In the genomic region with DNA sequence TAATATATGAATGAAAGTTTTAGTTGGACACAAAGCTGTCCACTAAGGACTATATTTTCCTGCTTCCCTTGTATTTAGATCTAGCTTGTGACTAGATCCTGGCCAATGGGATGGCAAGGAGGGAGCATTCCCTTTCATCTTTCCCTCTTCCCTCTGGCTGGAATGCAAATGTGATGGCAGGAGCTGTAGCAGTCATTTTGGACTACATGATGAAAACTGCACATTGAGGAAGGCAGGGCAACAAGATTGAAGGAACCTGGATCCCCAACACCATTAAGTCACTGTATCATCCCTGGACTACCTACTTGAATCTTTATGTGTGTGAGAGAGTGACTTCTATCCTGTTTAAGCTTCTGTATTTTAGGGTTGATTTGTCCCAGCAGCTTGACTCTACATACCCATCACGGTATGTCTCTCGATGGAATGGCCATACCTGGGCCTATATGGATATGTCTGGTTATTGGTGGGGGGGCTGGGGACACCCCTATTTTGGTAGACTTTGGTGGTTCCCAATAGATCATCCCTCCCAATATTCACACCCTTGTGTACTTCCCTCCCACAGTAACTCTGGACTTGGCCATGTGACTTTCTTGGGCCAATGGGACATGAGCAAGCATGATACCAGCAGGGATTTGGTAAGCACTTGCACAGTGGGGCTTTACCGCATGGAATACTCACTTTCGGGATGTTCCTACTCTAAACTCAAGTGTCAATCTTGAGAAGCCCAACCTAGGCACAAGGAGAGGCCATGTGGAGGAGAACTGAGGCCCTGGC, we compare ENCODE assay signal across 23 cellular contexts.
DNase-seq lines count a peak whose midpoint lies in the region; ATAC-seq, FAIRE-seq and TF ChIP-seq lines count a peak whose summit lies in the region.
"Had no signal": no experiment of that assay in that cellular context is flagged by ENCODE, and none has a peak within 500 bp of the region (broad histone marks: within the 10 kb centered on the region; RNA-seq: fewer than 3 reads in every experiment).

No MANE protein-coding gene starts in this region.

- H3K4me1 Mint-ChIP-seq in activated naive CD8-positive, alpha-beta T cell treated with anti-CD3 and anti-CD28 coated beads, Interleukin-2, amount 50 U/mL, for 24 hours = peaks cover 2% of the 10 kb centered on the region
- H3K4me1 Mint-ChIP-seq: B cell had no signal

- H3K9me3 ChIP-seq in HEK293 (ENCODE audit: control insufficient read depth, insufficient read depth, low read depth, low read length) (no peaks in the 10 kb centered on the region), K562 (replicated peaks; ENCODE audit: control insufficient read depth, insufficient read depth, low read depth, low read length) (no peaks in the 10 kb centered on the region), HepG2 (ENCODE audit: low read length) (no peaks in the 10 kb centered on the region), WERI-Rb-1 (ENCODE audit: severe bottlenecking) (peaks cover 3% of the 10 kb centered on the region)
- H3K9me3 ChIP-seq: A549, Caco-2 had no signal

- no peaks in the 10 kb centered on the region; the same call in 1 of the 2 replicates for H3K4me1 ChIP-seq in HEK293 (ENCODE audit: control insufficient read depth, insufficient read depth, low read length)
- peaks cover 7 to 27% of the 10 kb centered on the region in 2 experiments; a peak in 4 of 5 replicates for H3K4me1 ChIP-seq in K562 (replicated peaks in 1 of 2; ENCODE audit: control insufficient read depth in 2 of 2, insufficient read depth in 2 of 2, low read length in 2 of 2)
- H3K4me1 ChIP-seq in HepG2 (ENCODE audit: insufficient read depth, low read length) = peaks cover 63% of the 10 kb centered on the region
- H3K4me1 ChIP-seq: A549, Caco-2 had no signal

- no peak overlapping the region for H3K27ac ChIP-seq in HEK293 (ENCODE audit: extremely low read depth, low read depth, low read length)
- H3K27ac ChIP-seq in K562 (ENCODE audit: extremely low read depth, low read depth, low read length) = no peak overlapping the region
- H3K27ac ChIP-seq in HepG2 (ENCODE audit: extremely low read length, insufficient read depth, low read length) = no peak overlapping the region
- H3K27ac ChIP-seq in WERI-Rb-1 = no peak overlapping the region
- H3K27ac ChIP-seq: 22Rv1; A549; BLaER1 treated with 17β-estradiol and CSF1 and Interleukin-3, amounts not matched to agents 10 nM and 100 nM; C4-2B had no signal

- POLR2A ChIA-PET in HEK293 (lab: Yijun Ruan, JAX) = interaction anchor here (0.5 kb wide), 1 partner anchor 60 kb away, joined by 5 read pairs; no protein-coding TSS in a partner anchor
- POLR2A ChIA-PET in K562 (lab: Yijun Ruan, JAX) = interaction anchor here (0.6 to 1.6 kb wide), 9 partner anchors 8 to 349 kb away, joined by 3 to 5 read pairs (median 3); a partner anchor contains a TSS
- POLR2A ChIA-PET in HepG2 (lab: Yijun Ruan, JAX) = interaction anchor here (0.8 to 1.3 kb wide), 3 partner anchors 15 to 28 kb away, joined by 3 to 5 read pairs (median 4); no protein-coding TSS in a partner anchor

- no peaks in the 10 kb centered on the region for H3K36me3 ChIP-seq in HEK293 (ENCODE audit: control insufficient read depth in 2 of 2, insufficient read depth in 1 of 2, low read length in 2 of 2)
- H3K36me3 ChIP-seq in K562 (ENCODE audit: control insufficient read depth, insufficient read depth, low read length) = no peaks in the 10 kb centered on the region
- no peaks in the 10 kb centered on the region for H3K36me3 ChIP-seq in HepG2 (replicated peaks in 1 of 2; ENCODE audit: control insufficient read depth in 1 of 2, insufficient read depth in 2 of 2, low read length in 2 of 2)
- H3K36me3 ChIP-seq in WERI-Rb-1 = no peaks in the 10 kb centered on the region
- H3K36me3 ChIP-seq: BLaER1 treated with 17β-estradiol and CSF1 and Interleukin-3, amounts not matched to agents 10 nM and 100 nM had no signal

- H3K4me3 ChIP-seq in HEK293 (ENCODE audit: low read depth, low read length) = no peak overlapping the region
- no peak overlapping the region for H3K4me3 ChIP-seq in K562
- H3K4me3 ChIP-seq in HepG2 (replicated peaks in 1 of 3; ENCODE audit: insufficient read depth in 1 of 3, low read depth in 2 of 3, low read length in 3 of 3) = no peak overlapping the region
- H3K4me3 ChIP-seq in WERI-Rb-1 (ENCODE audit: low read depth, low read length) = no peak overlapping the region
- H3K4me3 ChIP-seq: A549; BLaER1 treated with 17β-estradiol and CSF1 and Interleukin-3, amounts not matched to agents 10 nM and 100 nM had no signal

- peaks cover 2% of the 10 kb centered on the region for H3K27me3 Mint-ChIP-seq in activated naive CD8-positive, alpha-beta T cell treated with anti-CD3 and anti-CD28 coated beads, Interleukin-2, amount 50 U/mL, for 24 hours
- H3K27me3 Mint-ChIP-seq: CD4-positive, alpha-beta T cell had no signal

- TF ChIP-seq CTCF in HEK293 (tag by site-specific recombination; IDR thresholded peaks at IDR 0.05) (no peak), K562 (IDR thresholded peaks at IDR 0.05 in 2 of 3, conservative IDR thresholded peaks at IDR 0.05 in 1 of 3; ENCODE audit: insufficient read depth in 2 of 3, low read depth in 1 of 3, low read length in 3 of 3) (no peak), HepG2 (CRISPR knock-in tag; IDR thresholded peaks at IDR 0.05) (no peak), WERI-Rb-1 (IDR thresholded peaks at IDR 0.05; ENCODE audit: low read depth, low read length) (no peak)

- intact Hi-C loops in K562 (cut with micrococcal nuclease) (no loop called here), HepG2 (cut with micrococcal nuclease; ENCODE audit: unreplicated experiment) (no loop called here)

- no peak for TF ChIP-seq EP300 in Ishikawa (IDR thresholded peaks at IDR 0.05; ENCODE audit: borderline replicate concordance)
- TF ChIP-seq EP300 in K562 (IDR thresholded peaks at IDR 0.05; ENCODE audit: low read length) = no peak
- TF ChIP-seq EP300 in HepG2 (IDR thresholded peaks at IDR 0.05; ENCODE audit: low read depth in 2 of 2, low read length in 2 of 2) = no peak
- TF ChIP-seq EP300 in HepG2 (CRISPR knock-in tag; IDR thresholded peaks at IDR 0.05; ENCODE audit: borderline replicate concordance) = no peak

- no peaks in the 10 kb centered on the region for H3K36me3 Mint-ChIP-seq in activated naive CD8-positive, alpha-beta T cell treated with anti-CD3 and anti-CD28 coated beads, Interleukin-2, amount 50 U/mL, for 24 hours (ENCODE audit: low read depth)
- H3K36me3 Mint-ChIP-seq: CD8-positive, alpha-beta T cell had no signal

- BruUV-seq in K562 (replicated peaks; lab: Mats Ljungman, UMichigan) = no TSS peak
- BruUV-seq in HepG2 (replicated peaks; lab: Mats Ljungman, UMichigan) = no TSS peak

- TF ChIP-seq RAD21 in Ishikawa (IDR thresholded peaks at IDR 0.05; ENCODE audit: low read depth) (no peak), K562 (CRISPR knock-in tag; conservative IDR thresholded peaks at IDR 0.05 in 1 of 2, IDR thresholded peaks at IDR 0.05 in 1 of 2) (no peak), HepG2 (CRISPR knock-in tag; IDR thresholded peaks at IDR 0.05) (no peak)

- DNase-seq in K562 (ENCODE audit: extremely low read depth in 1 of 4, low spot score in 3 of 4) (no peak), HepG2 (ENCODE audit: low spot score) (no peak), middle frontal gyrus (ENCODE audit: extremely low spot score, low spot score) (no peak), WERI-Rb-1 (no peak)
- DNase-seq in activated naive CD8-positive, alpha-beta T cell treated with anti-CD3 and anti-CD28 coated beads, Interleukin-2, amount 50 U/mL, for 24 hours = no peak
- DNase-seq: AML-193; Caco-2; Calu3; CD4-positive, alpha-beta T cell; CD8-positive, alpha-beta T cell; DMS79 treated with DMSO at 0.1 percent for 48 hours; GF-D8 had no signal

- in situ Hi-C loops in K562 (cut with MboI) = no loop called here
- in situ Hi-C loops in HepG2 (cut with HindIII; ENCODE audit: extremely low pct_ligation_motif_present, low pct_unique_long_range_greater_than_20kb) = no loop called here

- WGBS in K562 (ENCODE audit: insufficient coverage, low coverage, missing lambda C conversion rate) = 84% methylated on average over 4 of the region's 4 CpGs
- 95% methylated on average over 4 of the region's 4 CpGs for WGBS in HepG2 (ENCODE audit: low lambda C conversion rate)

- TF ChIP-seq POLR2A in K562 (conservative IDR thresholded peaks at IDR 0.05) (no peak), HepG2 (IDR thresholded peaks at IDR 0.05; ENCODE audit: insufficient read depth in 1 of 2, low read depth in 2 of 2, low read length in 2 of 2) (no peak)

- no peaks in the 10 kb centered on the region for H3K9me1 ChIP-seq in K562 (ENCODE audit: control insufficient read depth, insufficient read depth, low read length)

- H3K4me2 ChIP-seq in K562 (ENCODE audit: insufficient read depth, low read length) (no peak overlapping the region), HepG2 (ENCODE audit: low read depth, low read length) (no peak overlapping the region)
- H3K4me2 ChIP-seq: A549 had no signal

- ATAC-seq in K562 = no peak
- no peak for ATAC-seq in HepG2
- ATAC-seq in activated naive CD8-positive, alpha-beta T cell treated with anti-CD3 and anti-CD28 coated beads, Interleukin-2, amount 50 U/mL, for 24 hours = no peak
- ATAC-seq: A549; CD8-positive, alpha-beta T cell had no signal

- H3K9me3 Mint-ChIP-seq in activated naive CD8-positive, alpha-beta T cell treated with anti-CD3 and anti-CD28 coated beads, Interleukin-2, amount 50 U/mL, for 24 hours = no peaks in the 10 kb centered on the region
- H3K9me3 Mint-ChIP-seq: CD8-positive, alpha-beta T cell had no signal

- H2AFZ ChIP-seq in K562 (ENCODE audit: low read depth, low read length) (no peak overlapping the region), HepG2 (ENCODE audit: low read length) (no peak overlapping the region)

- H3K79me2 ChIP-seq in K562 (ENCODE audit: control insufficient read depth, insufficient read depth, low read length) (no peaks in the 10 kb centered on the region), HepG2 (ENCODE audit: insufficient read depth, low read length) (no peaks in the 10 kb centered on the region)

- H3K9ac ChIP-seq in K562 (ENCODE audit: insufficient read depth in 1 of 2, low read depth in 2 of 2, low read length in 2 of 2) = no peak overlapping the region
- no peak overlapping the region for H3K9ac ChIP-seq in HepG2 (ENCODE audit: insufficient read depth, low read depth, low read length)
- H3K9ac ChIP-seq: BLaER1 treated with 17β-estradiol and CSF1 and Interleukin-3, amounts not matched to agents 10 nM and 100 nM had no signal

- no peak overlapping the region for H3K27ac Mint-ChIP-seq in activated naive CD8-positive, alpha-beta T cell treated with anti-CD3 and anti-CD28 coated beads, Interleukin-2, amount 50 U/mL, for 24 hours
- H3K27ac Mint-ChIP-seq: B cell; CD4-positive, alpha-beta T cell; CD8-positive, alpha-beta T cell had no signal

- CTCF ChIA-PET in HEK293 (lab: Yijun Ruan, JAX) = interaction anchor here (0.6 to 1.0 kb wide), 2 partner anchors 168 to 176 kb away, joined by 4 read pairs; no protein-coding TSS in a partner anchor
- CTCF ChIA-PET in K562 (lab: Yijun Ruan, JAX; ENCODE audit: low intra/inter-chr PET ratio) = no interaction called here
- CTCF ChIA-PET in HepG2 (lab: Yijun Ruan, JAX; ENCODE audit: low intra/inter-chr PET ratio, low total read pairs) = no interaction called here

- FAIRE-seq in K562 (lab: Jason Lieb, UNC) = no peak
- FAIRE-seq in HepG2 (lab: Jason Lieb, UNC) = no peak
- FAIRE-seq: A549, D721Med, G401.6, GM12892, GM18507 had no signal

- H4K20me1 ChIP-seq in K562 (replicated peaks; ENCODE audit: control insufficient read depth, insufficient read depth, low read length) = no peaks in the 10 kb centered on the region
- no peaks in the 10 kb centered on the region for H4K20me1 ChIP-seq in HepG2 (ENCODE audit: insufficient read depth, low read length)
- H4K20me1 ChIP-seq: BLaER1 treated with 17β-estradiol and CSF1 and Interleukin-3, amounts not matched to agents 10 nM and 100 nM had no signal

- H3K4me3 Mint-ChIP-seq in activated naive CD8-positive, alpha-beta T cell treated with anti-CD3 and anti-CD28 coated beads, Interleukin-2, amount 50 U/mL, for 24 hours = no peak overlapping the region
- H3K4me3 Mint-ChIP-seq: B cell; CD4-positive, alpha-beta T cell; CD8-positive, alpha-beta T cell had no signal

- no peaks in the 10 kb centered on the region for H3K27me3 ChIP-seq in K562 (ENCODE audit: control insufficient read depth in 2 of 2, insufficient read depth in 2 of 2, low read length in 2 of 2)
- no peaks in the 10 kb centered on the region for H3K27me3 ChIP-seq in HepG2 (ENCODE audit: control insufficient read depth in 1 of 2, insufficient read depth in 2 of 2, low read length in 2 of 2)
- H3K27me3 ChIP-seq in WERI-Rb-1 (ENCODE audit: insufficient read depth, low read depth, severe bottlenecking) = no peaks in the 10 kb centered on the region
- H3K27me3 ChIP-seq: BLaER1 treated with 17β-estradiol and CSF1 and Interleukin-3, amounts not matched to agents 10 nM and 100 nM had no signal
